8 cellular contexts compared by ENCODE assay signal in the genomic region with DNA sequence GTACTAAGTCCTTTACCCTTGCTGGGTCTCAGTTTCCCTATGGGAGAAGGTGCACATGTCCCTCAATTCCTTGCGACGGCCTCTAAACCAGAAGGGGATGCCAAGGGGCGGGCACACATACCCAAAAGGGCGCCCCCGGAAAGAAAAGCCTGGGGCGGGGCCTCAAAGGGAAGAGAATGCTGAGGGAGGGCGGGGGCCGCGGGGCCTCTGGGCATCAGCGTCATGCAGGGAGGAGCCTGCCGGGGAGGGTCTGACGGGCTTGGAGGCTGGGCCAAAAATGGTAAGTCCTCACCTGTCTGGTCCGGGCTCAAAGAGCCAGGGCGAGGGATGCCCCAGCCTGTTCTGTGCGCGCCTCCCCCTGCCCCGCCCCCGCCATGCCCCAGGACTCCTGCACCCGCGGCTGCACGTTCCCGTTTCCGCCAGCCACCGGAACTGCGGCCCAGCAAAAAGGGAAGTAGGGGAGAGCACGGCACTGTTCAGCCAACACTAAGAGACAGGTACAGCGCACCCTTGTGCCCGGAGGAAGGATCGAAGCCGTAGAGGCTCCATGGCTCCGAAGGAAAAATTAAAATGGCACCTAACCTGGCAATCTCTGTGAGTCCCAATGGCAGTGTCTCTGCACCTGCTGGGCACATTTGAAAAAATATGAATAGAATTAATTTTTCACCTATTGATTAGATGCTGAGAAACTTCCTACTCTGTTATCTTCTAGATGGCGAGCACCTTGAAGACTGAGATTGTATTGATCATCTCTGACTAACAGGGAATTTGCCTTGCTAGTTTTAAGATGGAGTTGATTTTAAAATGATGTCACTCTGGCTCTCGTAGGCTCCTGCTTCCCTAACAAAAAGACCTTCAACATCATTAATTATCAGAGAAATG. TPM values are rescaled to one million over a fixed set of nuclear protein-coding genes. Genes with fewer than 3 reads are reported as not detected.
A peak's percentile ranks its signal among the peaks of the same experiment; 100 is the strongest.
DNase-seq lines count a peak whose midpoint lies in the region; ATAC-seq, FAIRE-seq and TF ChIP-seq lines count a peak whose summit lies in the region.

DET1 (minus strand) TSS at position 434 of the 882 bp plus-strand sequence. CDS start 14,976 bp downstream, outside the sequence.

- no peaks in the 10 kb centered on the region; the same call in 1 of the 2 replicates for H3K79me2 ChIP-seq in GM12878 (ENCODE audit: control insufficient read depth, insufficient read depth, low read length)

- no peaks in the 10 kb centered on the region for H3K36me3 ChIP-seq in GM12878 (ENCODE audit: control insufficient read depth in 2 of 2, insufficient read depth in 2 of 2, low read length in 1 of 2)

- H2AFZ ChIP-seq in GM12878 (ENCODE audit: control insufficient read depth, low read depth, low read length), result peak within 1 kb of the TSS; percentile 98

- ATAC-seq in GM18517 (IDR thresholded peaks at IDR 0.05; ENCODE audit: unreplicated experiment) (peak; percentile 99), HG03039 (IDR thresholded peaks at IDR 0.05; ENCODE audit: unreplicated experiment) (peak; percentile 98), GM12878 (peak; percentile 98), sciatic nerve (peak; percentile 100)

- FAIRE-seq in GM12878 (lab: Jason Lieb, UNC), result peak; percentile 96

- POLR2A ChIA-PET in GM12878 (lab: Charles Lee), result no interaction called here

- WGBS in GM12878 (ENCODE audit: insufficient coverage, insufficient replicate concordance, low lambda C conversion rate, missing lambda C conversion rate), result 5% methylated on average over 22 of the region's 33 CpGs

- TF ChIP-seq CTCF in GM12878 (IDR thresholded peaks at IDR 0.05 in 2 of 3, conservative IDR thresholded peaks at IDR 0.05 in 1 of 3; ENCODE audit: control insufficient read depth in 2 of 3, extremely low read depth in 1 of 3, insufficient read depth in 1 of 3, low read depth in 3 of 3, low read length in 3 of 3), result peak; percentile 86 to 94 (median 90); a peak in 5 of 6 replicates

- peak within 1 kb of the TSS; percentile 83 for H3K9ac ChIP-seq in GM12878 (ENCODE audit: control insufficient read depth, insufficient read depth, low read length)

- intact Hi-C loops in GM12878 (cut with micrococcal nuclease; ENCODE audit: unreplicated experiment) (loop anchor here (1.0 to 5.0 kb wide), 2 partner anchors 76 to 79 kb away; partner anchors contain the start of genes AEN, MRPL46 and MRPS11), sciatic nerve (cut with DNase I) (no loop called here)

- peak within 1 kb of the TSS; percentile 86 for H3K4me2 ChIP-seq in GM12878 (ENCODE audit: control insufficient read depth, insufficient read depth)

- TF ChIP-seq POLR2A in GM12878 (IDR thresholded peaks at IDR 0.05; ENCODE audit: low read depth, low read length), result peak; percentile 54

- H3K9me3 ChIP-seq in GM12878 (replicated peaks; ENCODE audit: control insufficient read depth, insufficient read depth, low read length), result no peaks in the 10 kb centered on the region; the same call in 2 of the 3 replicates

- no peak; a peak in 1 of 4 replicates for TF ChIP-seq EP300 in GM12878 (IDR thresholded peaks at IDR 0.05; ENCODE audit: borderline replicate concordance in 1 of 2, control insufficient read depth in 1 of 2, low read depth in 2 of 2, low read length in 2 of 2)

- TF ChIP-seq RAD21 in GM12878 (IDR thresholded peaks at IDR 0.05; ENCODE audit: insufficient read depth, low read depth, low read length), result peak; percentile 23; the same call in 1 of the 2 replicates

- H4K20me1 ChIP-seq in GM12878 (ENCODE audit: control insufficient read depth, insufficient read depth), result no peaks in the 10 kb centered on the region

- DNase-seq in A172 (ENCODE audit: low spot score) (peak; percentile 92), NCI-H2029 treated with DMSO at 0.1 percent for 48 hours (lab: John Stamatoyannopoulos, UW) (peak; percentile 65), T1000 (lab: John Stamatoyannopoulos, UW) (peak; percentile 86), GM12878 (ENCODE audit: low read depth, low spot score) (peak; percentile 93), iPS DF 19.7 (ENCODE audit: low read depth, low spot score) (peak; percentile 91), sciatic nerve (ENCODE audit: low spot score) (peak; percentile 95)

- peak within 1 kb of the TSS; percentile 83 for H3K27ac ChIP-seq in GM12878 (ENCODE audit: control insufficient read depth, insufficient read depth)

- in situ Hi-C loops in GM12878 (cut with MboI), result no loop called here

- RAD21 ChIA-PET in GM12878 (lab: Charles Lee; ENCODE audit: unreplicated experiment), result no interaction called here

- SMC1A ChIA-PET in GM12878 (lab: Charles Lee; ENCODE audit: uncharacterized antibody, unreplicated experiment), result no interaction called here

- H3K27me3 ChIP-seq in GM12878 (replicated peaks in 1 of 2; ENCODE audit: control insufficient read depth in 2 of 2, insufficient read depth in 2 of 2, low read length in 1 of 2), result no peaks in the 10 kb centered on the region

- TSS peak; percentile 83 for BruUV-seq in GM12878 (replicated peaks; lab: Mats Ljungman, UMichigan)

- CTCF ChIA-PET in GM12878 (lab: Yijun Ruan, JAX), result no interaction called here

- peak within 1 kb of the TSS; percentile 84 for H3K4me3 ChIP-seq in GM12878

- no peaks in the 10 kb centered on the region; the same call in 1 of the 2 replicates for H3K4me1 ChIP-seq in GM12878 (ENCODE audit: control insufficient read depth, insufficient read depth, low read length)

TF ChIP-seq in GM12878, 131 proteins besides CTCF, POLR2A, EP300 and RAD21 (continues in another document):
- TF ChIP-seq, protein P1, sequence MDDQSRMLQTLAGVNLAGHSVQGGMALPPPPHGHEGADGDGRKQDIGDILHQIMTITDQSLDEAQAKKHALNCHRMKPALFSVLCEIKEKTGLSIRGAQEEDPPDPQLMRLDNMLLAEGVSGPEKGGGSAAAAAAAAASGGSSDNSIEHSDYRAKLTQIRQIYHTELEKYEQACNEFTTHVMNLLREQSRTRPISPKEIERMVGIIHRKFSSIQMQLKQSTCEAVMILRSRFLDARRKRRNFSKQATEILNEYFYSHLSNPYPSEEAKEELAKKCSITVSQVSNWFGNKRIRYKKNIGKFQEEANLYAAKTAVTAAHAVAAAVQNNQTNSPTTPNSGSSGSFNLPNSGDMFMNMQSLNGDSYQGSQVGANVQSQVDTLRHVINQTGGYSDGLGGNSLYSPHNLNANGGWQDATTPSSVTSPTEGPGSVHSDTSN (IDR thresholded peaks at IDR 0.05; ENCODE audit: insufficient replicate concordance, low read depth, low read length), result no peak
- TF ChIP-seq YBX1 (IDR thresholded peaks at IDR 0.05), result no peak
- TF ChIP-seq IRF4 (IDR thresholded peaks at IDR 0.05; ENCODE audit: low read depth, low read length), result 0 out of 2 replicates have a peak, but pooled peaks have one; percentile 53
- TF ChIP-seq ZNF274 (IDR thresholded peaks at IDR 0.05; ENCODE audit: insufficient read depth, insufficient read length), result no peak
- TF ChIP-seq PAX8 (IDR thresholded peaks at IDR 0.05), result no peak; the same call in 1 of the 2 replicates
- TF ChIP-seq JUNB (IDR thresholded peaks at IDR 0.05), result no peak
- no peak for TF ChIP-seq HDAC2 (IDR thresholded peaks at IDR 0.05)
- peak; percentile 52; the same call in 1 of the 2 replicates for TF ChIP-seq CREM (IDR thresholded peaks at IDR 0.05; ENCODE audit: low read depth)
- TF ChIP-seq ZBTB40 (IDR thresholded peaks at IDR 0.05; ENCODE audit: borderline replicate concordance), result peak; percentile 92
- TF ChIP-seq ESRRA (IDR thresholded peaks at IDR 0.05; ENCODE audit: low read length), result no peak

RNA-seq across cellular contexts. Expression of gene DET1, which starts in this region (rescaled TPM):
- 5.1 and 5.7 TPM in 2 replicates for total RNA-seq in A172 (2014; rRNA removed; shearing (Covaris generic))
- total RNA-seq in GM12878 (2013; cell fraction: nucleolus; rRNA removed), result 17.6 and 18.7 TPM in 2 replicates
- total RNA-seq in GM12878 (2014; rRNA removed), result 1.7 and 2.7 TPM in 2 replicates
- total RNA-seq in GM12878 (2014; rRNA removed; fragmentation: Illumina TruSeq; extraction: Trizol), result 0.94 and 1.0 TPM in 2 replicates
- total RNA-seq in GM12878 (2021), result 0.82 and 2.1 TPM in 2 replicates
- 1.4 TPM for polyA plus RNA-seq in GM12878 (2011; ENCODE audit: low read depth)
- 1.2 and 1.6 TPM in 2 replicates for polyA plus RNA-seq in GM12878 (2011; rRNA removed)
- polyA plus RNA-seq in GM12878 (2011; cell fraction: cytosol; rRNA removed), result 1.6 and 1.8 TPM in 2 replicates
- 3.7 and 4.3 TPM in 2 replicates for polyA plus RNA-seq in GM12878 (2011; cell fraction: nucleus; rRNA removed)
- 1.3 and 2.2 TPM in 2 replicates for polyA plus RNA-seq in GM12878 (2012)
- polyA plus RNA-seq in GM12878 (2014; fragmentation: Illumina TruSeq; extraction: Trizol), result 0.73 and 1.5 TPM in 2 replicates
- under 1 TPM; 0.16 to 0.50 TPM for polyA plus RNA-seq in GM12878 (2014; fragmentation: Nextera tagmentation; extraction: Ambion mirVana)
- polyA plus RNA-seq in GM12878 (2014; rRNA removed), result 1.7 TPM in 2 replicates
- polyA plus RNA-seq in GM12878 (2016; fragmentation: Nextera tagmentation; extraction: Ambion mirVana), result 1 to 10 TPM; 1.1 to 1.3 TPM
- 4.3 and 4.8 TPM in 2 replicates for polyA minus RNA-seq in GM12878 (2011; rRNA and poly(A)+ RNA removed)
- 1.1 TPM in 1 of 2 replicates, not detected in the other for polyA minus RNA-seq in GM12878 (2011; cell fraction: cytosol; rRNA and poly(A)+ RNA removed)
- polyA minus RNA-seq in GM12878 (2011; cell fraction: nucleus; rRNA and poly(A)+ RNA removed), result 3.9 and 4.1 TPM in 2 replicates
- 9.3 TPM for total RNA-seq in sciatic nerve

Comparison
In these comparisons a context has a peak if more than half of its experiments do, and no peak if none do; other contexts are left out.
1. Peak in every context shown above with its lines: DNase-seq, ATAC-seq, H3K4me3 ChIP-seq and H3K27ac ChIP-seq.